Comparison of ENCODE assay signal across 1 cellular context in the genomic region with DNA sequence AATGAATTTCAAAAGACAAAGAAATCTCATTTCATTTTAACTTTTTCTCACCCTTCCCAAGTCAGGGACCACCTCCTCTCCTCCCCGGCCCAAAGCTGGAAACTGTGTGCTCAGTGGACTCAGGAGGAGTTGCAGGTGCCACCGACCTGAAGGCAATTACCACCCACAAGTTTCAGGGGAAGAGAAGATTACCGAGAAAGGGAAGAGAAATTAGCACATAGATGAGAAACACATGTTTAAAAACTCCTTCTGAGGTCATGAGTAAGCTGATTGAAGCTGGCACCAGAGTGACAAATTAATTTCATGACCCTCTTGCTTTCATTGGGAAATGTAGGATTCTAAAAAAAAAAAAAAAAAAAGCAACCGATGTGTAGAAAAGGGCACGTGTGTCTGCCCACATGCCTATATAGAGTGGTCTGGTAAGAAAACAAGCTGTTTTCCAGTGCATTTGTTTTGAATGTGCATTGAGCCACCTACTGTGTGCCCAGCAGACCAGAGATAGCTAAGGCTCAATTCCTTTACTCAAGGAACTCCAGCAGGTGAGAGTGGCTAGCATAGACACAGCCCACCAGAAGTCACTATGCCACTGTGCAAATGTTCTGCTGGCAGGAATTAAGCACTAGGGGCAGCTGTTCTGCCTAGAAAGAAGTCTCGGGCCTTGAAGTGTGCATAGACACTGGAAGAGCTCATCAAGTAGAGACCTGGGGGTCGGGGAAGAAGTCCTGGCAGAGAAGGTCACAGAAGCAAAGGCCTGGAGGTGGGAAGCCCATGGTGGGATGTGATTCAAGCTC.
A peak's percentile ranks its signal among the peaks of the same experiment; 100 is the strongest.
TF ChIP-seq lines count a peak whose summit lies in the region.

No MANE protein-coding gene starts in this region.

TF ChIP-seq in GM12878, 131 proteins besides CTCF, POLR2A, EP300 and RAD21 (continued from another document and continues in another):
- TF ChIP-seq, protein P1, sequence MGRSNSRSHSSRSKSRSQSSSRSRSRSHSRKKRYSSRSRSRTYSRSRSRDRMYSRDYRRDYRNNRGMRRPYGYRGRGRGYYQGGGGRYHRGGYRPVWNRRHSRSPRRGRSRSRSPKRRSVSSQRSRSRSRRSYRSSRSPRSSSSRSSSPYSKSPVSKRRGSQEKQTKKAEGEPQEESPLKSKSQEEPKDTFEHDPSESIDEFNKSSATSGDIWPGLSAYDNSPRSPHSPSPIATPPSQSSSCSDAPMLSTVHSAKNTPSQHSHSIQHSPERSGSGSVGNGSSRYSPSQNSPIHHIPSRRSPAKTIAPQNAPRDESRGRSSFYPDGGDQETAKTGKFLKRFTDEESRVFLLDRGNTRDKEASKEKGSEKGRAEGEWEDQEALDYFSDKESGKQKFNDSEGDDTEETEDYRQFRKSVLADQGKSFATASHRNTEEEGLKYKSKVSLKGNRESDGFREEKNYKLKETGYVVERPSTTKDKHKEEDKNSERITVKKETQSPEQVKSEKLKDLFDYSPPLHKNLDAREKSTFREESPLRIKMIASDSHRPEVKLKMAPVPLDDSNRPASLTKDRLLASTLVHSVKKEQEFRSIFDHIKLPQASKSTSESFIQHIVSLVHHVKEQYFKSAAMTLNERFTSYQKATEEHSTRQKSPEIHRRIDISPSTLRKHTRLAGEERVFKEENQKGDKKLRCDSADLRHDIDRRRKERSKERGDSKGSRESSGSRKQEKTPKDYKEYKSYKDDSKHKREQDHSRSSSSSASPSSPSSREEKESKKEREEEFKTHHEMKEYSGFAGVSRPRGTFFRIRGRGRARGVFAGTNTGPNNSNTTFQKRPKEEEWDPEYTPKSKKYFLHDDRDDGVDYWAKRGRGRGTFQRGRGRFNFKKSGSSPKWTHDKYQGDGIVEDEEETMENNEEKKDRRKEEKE (IDR thresholded peaks at IDR 0.05): no peak
- TF ChIP-seq, protein P2, sequence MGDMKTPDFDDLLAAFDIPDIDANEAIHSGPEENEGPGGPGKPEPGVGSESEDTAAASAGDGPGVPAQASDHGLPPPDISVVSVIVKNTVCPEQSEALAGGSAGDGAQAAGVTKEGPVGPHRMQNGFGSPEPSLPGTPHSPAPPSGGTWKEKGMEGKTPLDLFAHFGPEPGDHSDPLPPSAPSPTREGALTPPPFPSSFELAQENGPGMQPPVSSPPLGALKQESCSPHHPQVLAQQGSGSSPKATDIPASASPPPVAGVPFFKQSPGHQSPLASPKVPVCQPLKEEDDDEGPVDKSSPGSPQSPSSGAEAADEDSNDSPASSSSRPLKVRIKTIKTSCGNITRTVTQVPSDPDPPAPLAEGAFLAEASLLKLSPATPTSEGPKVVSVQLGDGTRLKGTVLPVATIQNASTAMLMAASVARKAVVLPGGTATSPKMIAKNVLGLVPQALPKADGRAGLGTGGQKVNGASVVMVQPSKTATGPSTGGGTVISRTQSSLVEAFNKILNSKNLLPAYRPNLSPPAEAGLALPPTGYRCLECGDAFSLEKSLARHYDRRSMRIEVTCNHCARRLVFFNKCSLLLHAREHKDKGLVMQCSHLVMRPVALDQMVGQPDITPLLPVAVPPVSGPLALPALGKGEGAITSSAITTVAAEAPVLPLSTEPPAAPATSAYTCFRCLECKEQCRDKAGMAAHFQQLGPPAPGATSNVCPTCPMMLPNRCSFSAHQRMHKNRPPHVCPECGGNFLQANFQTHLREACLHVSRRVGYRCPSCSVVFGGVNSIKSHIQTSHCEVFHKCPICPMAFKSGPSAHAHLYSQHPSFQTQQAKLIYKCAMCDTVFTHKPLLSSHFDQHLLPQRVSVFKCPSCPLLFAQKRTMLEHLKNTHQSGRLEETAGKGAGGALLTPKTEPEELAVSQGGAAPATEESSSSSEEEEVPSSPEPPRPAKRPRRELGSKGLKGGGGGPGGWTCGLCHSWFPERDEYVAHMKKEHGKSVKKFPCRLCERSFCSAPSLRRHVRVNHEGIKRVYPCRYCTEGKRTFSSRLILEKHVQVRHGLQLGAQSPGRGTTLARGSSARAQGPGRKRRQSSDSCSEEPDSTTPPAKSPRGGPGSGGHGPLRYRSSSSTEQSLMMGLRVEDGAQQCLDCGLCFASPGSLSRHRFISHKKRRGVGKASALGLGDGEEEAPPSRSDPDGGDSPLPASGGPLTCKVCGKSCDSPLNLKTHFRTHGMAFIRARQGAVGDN (IDR thresholded peaks at IDR 0.05): no peak
- no peak for TF ChIP-seq CBX3 (IDR thresholded peaks at IDR 0.05; ENCODE audit: borderline replicate concordance, low read depth)
- TF ChIP-seq, protein P3, sequence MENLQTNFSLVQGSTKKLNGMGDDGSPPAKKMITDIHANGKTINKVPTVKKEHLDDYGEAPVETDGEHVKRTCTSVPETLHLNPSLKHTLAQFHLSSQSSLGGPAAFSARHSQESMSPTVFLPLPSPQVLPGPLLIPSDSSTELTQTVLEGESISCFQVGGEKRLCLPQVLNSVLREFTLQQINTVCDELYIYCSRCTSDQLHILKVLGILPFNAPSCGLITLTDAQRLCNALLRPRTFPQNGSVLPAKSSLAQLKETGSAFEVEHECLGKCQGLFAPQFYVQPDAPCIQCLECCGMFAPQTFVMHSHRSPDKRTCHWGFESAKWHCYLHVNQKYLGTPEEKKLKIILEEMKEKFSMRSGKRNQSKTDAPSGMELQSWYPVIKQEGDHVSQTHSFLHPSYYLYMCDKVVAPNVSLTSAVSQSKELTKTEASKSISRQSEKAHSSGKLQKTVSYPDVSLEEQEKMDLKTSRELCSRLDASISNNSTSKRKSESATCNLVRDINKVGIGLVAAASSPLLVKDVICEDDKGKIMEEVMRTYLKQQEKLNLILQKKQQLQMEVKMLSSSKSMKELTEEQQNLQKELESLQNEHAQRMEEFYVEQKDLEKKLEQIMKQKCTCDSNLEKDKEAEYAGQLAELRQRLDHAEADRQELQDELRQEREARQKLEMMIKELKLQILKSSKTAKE (IDR thresholded peaks at IDR 0.05; ENCODE audit: low read depth, poor library complexity, severe bottlenecking): no peak
- peak; percentile 64; the same call in 1 of the 2 replicates for TF ChIP-seq SPI1 (IDR thresholded peaks at IDR 0.05; ENCODE audit: borderline replicate concordance, insufficient read depth, low read depth, low read length)
- no peak for TF ChIP-seq KDM1A (IDR thresholded peaks at IDR 0.05; ENCODE audit: borderline replicate concordance)
- no peak for TF ChIP-seq HDAC2 (IDR thresholded peaks at IDR 0.05)
- no peak for TF ChIP-seq SRF (IDR thresholded peaks at IDR 0.05; ENCODE audit: low read depth in 2 of 2, low read length in 2 of 2)
- TF ChIP-seq, protein P4, sequence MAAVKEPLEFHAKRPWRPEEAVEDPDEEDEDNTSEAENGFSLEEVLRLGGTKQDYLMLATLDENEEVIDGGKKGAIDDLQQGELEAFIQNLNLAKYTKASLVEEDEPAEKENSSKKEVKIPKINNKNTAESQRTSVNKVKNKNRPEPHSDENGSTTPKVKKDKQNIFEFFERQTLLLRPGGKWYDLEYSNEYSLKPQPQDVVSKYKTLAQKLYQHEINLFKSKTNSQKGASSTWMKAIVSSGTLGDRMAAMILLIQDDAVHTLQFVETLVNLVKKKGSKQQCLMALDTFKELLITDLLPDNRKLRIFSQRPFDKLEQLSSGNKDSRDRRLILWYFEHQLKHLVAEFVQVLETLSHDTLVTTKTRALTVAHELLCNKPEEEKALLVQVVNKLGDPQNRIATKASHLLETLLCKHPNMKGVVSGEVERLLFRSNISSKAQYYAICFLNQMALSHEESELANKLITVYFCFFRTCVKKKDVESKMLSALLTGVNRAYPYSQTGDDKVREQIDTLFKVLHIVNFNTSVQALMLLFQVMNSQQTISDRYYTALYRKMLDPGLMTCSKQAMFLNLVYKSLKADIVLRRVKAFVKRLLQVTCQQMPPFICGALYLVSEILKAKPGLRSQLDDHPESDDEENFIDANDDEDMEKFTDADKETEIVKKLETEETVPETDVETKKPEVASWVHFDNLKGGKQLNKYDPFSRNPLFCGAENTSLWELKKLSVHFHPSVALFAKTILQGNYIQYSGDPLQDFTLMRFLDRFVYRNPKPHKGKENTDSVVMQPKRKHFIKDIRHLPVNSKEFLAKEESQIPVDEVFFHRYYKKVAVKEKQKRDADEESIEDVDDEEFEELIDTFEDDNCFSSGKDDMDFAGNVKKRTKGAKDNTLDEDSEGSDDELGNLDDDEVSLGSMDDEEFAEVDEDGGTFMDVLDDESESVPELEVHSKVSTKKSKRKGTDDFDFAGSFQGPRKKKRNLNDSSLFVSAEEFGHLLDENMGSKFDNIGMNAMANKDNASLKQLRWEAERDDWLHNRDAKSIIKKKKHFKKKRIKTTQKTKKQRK (IDR thresholded peaks at IDR 0.05; ENCODE audit: low read depth, low read length): no peak
- TF ChIP-seq BCL11A (IDR thresholded peaks at IDR 0.05; ENCODE audit: low read depth, low read length): 0 out of 2 replicates have a peak, but pooled peaks have one; percentile 32
- no peak for TF ChIP-seq YY1 (IDR thresholded peaks at IDR 0.05; ENCODE audit: low read depth, low read length)
- no peak for TF ChIP-seq ZNF207 (IDR thresholded peaks at IDR 0.05; ENCODE audit: borderline replicate concordance)
- no peak for TF ChIP-seq RCOR1 (conservative IDR thresholded peaks at IDR 0.05; ENCODE audit: low read depth, low read length)
- TF ChIP-seq, protein P5, sequence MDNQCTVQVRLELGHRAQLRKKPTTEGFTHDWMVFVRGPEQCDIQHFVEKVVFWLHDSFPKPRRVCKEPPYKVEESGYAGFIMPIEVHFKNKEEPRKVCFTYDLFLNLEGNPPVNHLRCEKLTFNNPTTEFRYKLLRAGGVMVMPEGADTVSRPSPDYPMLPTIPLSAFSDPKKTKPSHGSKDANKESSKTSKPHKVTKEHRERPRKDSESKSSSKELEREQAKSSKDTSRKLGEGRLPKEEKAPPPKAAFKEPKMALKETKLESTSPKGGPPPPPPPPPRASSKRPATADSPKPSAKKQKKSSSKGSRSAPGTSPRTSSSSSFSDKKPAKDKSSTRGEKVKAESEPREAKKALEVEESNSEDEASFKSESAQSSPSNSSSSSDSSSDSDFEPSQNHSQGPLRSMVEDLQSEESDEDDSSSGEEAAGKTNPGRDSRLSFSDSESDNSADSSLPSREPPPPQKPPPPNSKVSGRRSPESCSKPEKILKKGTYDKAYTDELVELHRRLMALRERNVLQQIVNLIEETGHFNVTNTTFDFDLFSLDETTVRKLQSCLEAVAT (IDR thresholded peaks at IDR 0.05): peak; percentile 92
- no peak for TF ChIP-seq SMARCA5 (IDR thresholded peaks at IDR 0.05)
- no peak for TF ChIP-seq TAF1 (IDR thresholded peaks at IDR 0.05; ENCODE audit: borderline replicate concordance, low read depth, low read length)
- TF ChIP-seq, protein P6, sequence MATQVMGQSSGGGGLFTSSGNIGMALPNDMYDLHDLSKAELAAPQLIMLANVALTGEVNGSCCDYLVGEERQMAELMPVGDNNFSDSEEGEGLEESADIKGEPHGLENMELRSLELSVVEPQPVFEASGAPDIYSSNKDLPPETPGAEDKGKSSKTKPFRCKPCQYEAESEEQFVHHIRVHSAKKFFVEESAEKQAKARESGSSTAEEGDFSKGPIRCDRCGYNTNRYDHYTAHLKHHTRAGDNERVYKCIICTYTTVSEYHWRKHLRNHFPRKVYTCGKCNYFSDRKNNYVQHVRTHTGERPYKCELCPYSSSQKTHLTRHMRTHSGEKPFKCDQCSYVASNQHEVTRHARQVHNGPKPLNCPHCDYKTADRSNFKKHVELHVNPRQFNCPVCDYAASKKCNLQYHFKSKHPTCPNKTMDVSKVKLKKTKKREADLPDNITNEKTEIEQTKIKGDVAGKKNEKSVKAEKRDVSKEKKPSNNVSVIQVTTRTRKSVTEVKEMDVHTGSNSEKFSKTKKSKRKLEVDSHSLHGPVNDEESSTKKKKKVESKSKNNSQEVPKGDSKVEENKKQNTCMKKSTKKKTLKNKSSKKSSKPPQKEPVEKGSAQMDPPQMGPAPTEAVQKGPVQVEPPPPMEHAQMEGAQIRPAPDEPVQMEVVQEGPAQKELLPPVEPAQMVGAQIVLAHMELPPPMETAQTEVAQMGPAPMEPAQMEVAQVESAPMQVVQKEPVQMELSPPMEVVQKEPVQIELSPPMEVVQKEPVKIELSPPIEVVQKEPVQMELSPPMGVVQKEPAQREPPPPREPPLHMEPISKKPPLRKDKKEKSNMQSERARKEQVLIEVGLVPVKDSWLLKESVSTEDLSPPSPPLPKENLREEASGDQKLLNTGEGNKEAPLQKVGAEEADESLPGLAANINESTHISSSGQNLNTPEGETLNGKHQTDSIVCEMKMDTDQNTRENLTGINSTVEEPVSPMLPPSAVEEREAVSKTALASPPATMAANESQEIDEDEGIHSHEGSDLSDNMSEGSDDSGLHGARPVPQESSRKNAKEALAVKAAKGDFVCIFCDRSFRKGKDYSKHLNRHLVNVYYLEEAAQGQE (IDR thresholded peaks at IDR 0.05; ENCODE audit: low read depth, low read length): no peak
- no peak for TF ChIP-seq POLR2AphosphoS2 (IDR thresholded peaks at IDR 0.05; ENCODE audit: low read depth, low read length)
- peak; percentile 68 for TF ChIP-seq ATF7 (IDR thresholded peaks at IDR 0.05; ENCODE audit: low read depth)
- no peak for TF ChIP-seq BMI1 (IDR thresholded peaks at IDR 0.05; ENCODE audit: borderline replicate concordance)
- TF ChIP-seq, protein P7, sequence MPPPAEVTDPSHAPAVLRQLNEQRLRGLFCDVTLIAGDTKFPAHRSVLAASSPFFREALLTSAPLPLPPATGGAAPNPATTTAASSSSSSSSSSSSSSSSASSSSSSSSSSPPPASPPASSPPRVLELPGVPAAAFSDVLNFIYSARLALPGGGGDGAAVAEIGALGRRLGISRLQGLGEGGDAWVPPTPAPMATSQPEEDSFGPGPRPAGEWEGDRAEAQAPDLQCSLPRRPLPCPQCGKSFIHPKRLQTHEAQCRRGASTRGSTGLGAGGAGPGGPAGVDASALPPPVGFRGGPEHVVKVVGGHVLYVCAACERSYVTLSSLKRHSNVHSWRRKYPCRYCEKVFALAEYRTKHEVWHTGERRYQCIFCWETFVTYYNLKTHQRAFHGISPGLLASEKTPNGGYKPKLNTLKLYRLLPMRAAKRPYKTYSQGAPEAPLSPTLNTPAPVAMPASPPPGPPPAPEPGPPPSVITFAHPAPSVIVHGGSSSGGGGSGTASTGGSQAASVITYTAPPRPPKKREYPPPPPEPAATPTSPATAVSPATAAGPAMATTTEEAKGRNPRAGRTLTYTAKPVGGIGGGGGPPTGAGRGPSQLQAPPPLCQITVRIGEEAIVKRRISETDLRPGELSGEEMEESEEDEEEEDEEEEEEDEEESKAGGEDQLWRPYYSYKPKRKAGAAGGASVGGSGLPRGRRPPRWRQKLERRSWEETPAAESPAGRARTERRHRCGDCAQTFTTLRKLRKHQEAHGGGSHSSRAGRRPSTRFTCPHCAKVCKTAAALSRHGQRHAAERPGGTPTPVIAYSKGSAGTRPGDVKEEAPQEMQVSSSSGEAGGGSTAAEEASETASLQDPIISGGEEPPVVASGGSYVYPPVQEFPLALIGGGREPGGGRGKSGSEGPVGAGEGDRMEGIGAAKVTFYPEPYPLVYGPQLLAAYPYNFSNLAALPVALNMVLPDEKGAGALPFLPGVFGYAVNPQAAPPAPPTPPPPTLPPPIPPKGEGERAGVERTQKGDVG (CRISPR knock-in tag; IDR thresholded peaks at IDR 0.05): no peak
- peak; percentile 50; the same call in 1 of the 2 replicates for TF ChIP-seq TCF12 (IDR thresholded peaks at IDR 0.05; ENCODE audit: low read depth, low read length)
- TF ChIP-seq NFYA (IDR thresholded peaks at IDR 0.05; ENCODE audit: borderline replicate concordance, low read depth, low read length): no peak
- no peak for TF ChIP-seq HDGF (IDR thresholded peaks at IDR 0.05)
- TF ChIP-seq EZH2 (IDR thresholded peaks at IDR 0.05; ENCODE audit: borderline replicate concordance, control insufficient read depth, low read depth, low read length): no peak
- TF ChIP-seq, protein P8, sequence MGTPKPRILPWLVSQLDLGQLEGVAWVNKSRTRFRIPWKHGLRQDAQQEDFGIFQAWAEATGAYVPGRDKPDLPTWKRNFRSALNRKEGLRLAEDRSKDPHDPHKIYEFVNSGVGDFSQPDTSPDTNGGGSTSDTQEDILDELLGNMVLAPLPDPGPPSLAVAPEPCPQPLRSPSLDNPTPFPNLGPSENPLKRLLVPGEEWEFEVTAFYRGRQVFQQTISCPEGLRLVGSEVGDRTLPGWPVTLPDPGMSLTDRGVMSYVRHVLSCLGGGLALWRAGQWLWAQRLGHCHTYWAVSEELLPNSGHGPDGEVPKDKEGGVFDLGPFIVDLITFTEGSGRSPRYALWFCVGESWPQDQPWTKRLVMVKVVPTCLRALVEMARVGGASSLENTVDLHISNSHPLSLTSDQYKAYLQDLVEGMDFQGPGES (IDR thresholded peaks at IDR 0.05): no peak
- TF ChIP-seq NFXL1 (IDR thresholded peaks at IDR 0.05; ENCODE audit: borderline replicate concordance): no peak
